1 cellular context compared by ENCODE assay signal in genomic region chr5:178232124-178232919, GRCh38.
A peak's percentile ranks its signal among the peaks of the same experiment; 100 is the strongest.
TF ChIP-seq lines count a peak whose summit lies in the region.

TSS of gene PHYKPL (minus strand) at chr5:178232802. CDS start at chr5:178232550, 252 bp downstream.

TF ChIP-seq in HepG2, 621 proteins besides CTCF, POLR2A, EP300 and RAD21 (continued from another document and continues in another):
- TF ChIP-seq CSRNP1 (CRISPR knock-in tag; IDR thresholded peaks at IDR 0.05) (peak; percentile 32; the same call in 1 of the 2 replicates), TGIF2 (CRISPR knock-in tag; IDR thresholded peaks at IDR 0.05) (peak; percentile 18), ZNF678 (CRISPR knock-in tag; IDR thresholded peaks at IDR 0.05) (no peak), ZNF780A (CRISPR knock-in tag; IDR thresholded peaks at IDR 0.05) (0 out of 2 replicates have a peak, but pooled peaks have one; percentile 60), ZNF563 (CRISPR knock-in tag; IDR thresholded peaks at IDR 0.05) (peak; percentile 81), ZNF282 (IDR thresholded peaks at IDR 0.05; ENCODE audit: partially characterized antibody) (no peak), ZBTB2 (CRISPR knock-in tag; IDR thresholded peaks at IDR 0.05; ENCODE audit: low read depth) (peak; percentile 48; the same call in 1 of the 2 replicates), THAP11 (CRISPR knock-in tag; IDR thresholded peaks at IDR 0.05) (peak; percentile 70), ISL2 (CRISPR knock-in tag; IDR thresholded peaks at IDR 0.05) (0 out of 2 replicates have a peak, but pooled peaks have one; percentile 42), KDM5A (IDR thresholded peaks at IDR 0.05; ENCODE audit: borderline replicate concordance, low read length) (no peak), ETV5 (CRISPR knock-in tag; IDR thresholded peaks at IDR 0.05; ENCODE audit: borderline replicate concordance) (peak; percentile 75), CBX2 (IDR thresholded peaks at IDR 0.05; ENCODE audit: low read depth, low read length) (no peak), CBX2 (CRISPR knock-in tag; IDR thresholded peaks at IDR 0.05; ENCODE audit: low read depth) (no peak), IRX3 (CRISPR knock-in tag; IDR thresholded peaks at IDR 0.05; ENCODE audit: borderline replicate concordance, low read depth) (peak; percentile 34; the same call in 1 of the 2 replicates), FOXK1 (CRISPR knock-in tag; IDR thresholded peaks at IDR 0.05; ENCODE audit: borderline replicate concordance, low read depth) (0 out of 2 replicates have a peak, but pooled peaks have one; percentile 11), TBX3 (IDR thresholded peaks at IDR 0.05; ENCODE audit: borderline replicate concordance) (no peak), ZNF772 (CRISPR knock-in tag; IDR thresholded peaks at IDR 0.05) (peak; percentile 14; the same call in 1 of the 2 replicates), NR2F6 (IDR thresholded peaks at IDR 0.05) (no peak), NR2F6 (CRISPR knock-in tag; IDR thresholded peaks at IDR 0.05) (peak; percentile 39; the same call in 1 of the 2 replicates), HOXA3 (CRISPR knock-in tag; IDR thresholded peaks at IDR 0.05) (peak; percentile 66), KDM2A (CRISPR knock-in tag; IDR thresholded peaks at IDR 0.05; ENCODE audit: borderline replicate concordance, low read depth) (0 out of 2 replicates have a peak, but pooled peaks have one; percentile 18), MIER2 (CRISPR knock-in tag; IDR thresholded peaks at IDR 0.05) (no peak), ZNF572 (CRISPR knock-in tag; IDR thresholded peaks at IDR 0.05) (no peak), PPARG (CRISPR knock-in tag; conservative IDR thresholded peaks at IDR 0.05) (0 out of 2 replicates have a peak, but pooled peaks have one; percentile 20), ZMYM3 (CRISPR knock-in tag; IDR thresholded peaks at IDR 0.05) (no peak), HNRNPL (IDR thresholded peaks at IDR 0.05; ENCODE audit: low read depth, low read length) (peak; percentile 72; the same call in 1 of the 2 replicates), NR3C1 (CRISPR knock-in tag; IDR thresholded peaks at IDR 0.05) (no peak), ZNF251 (CRISPR knock-in tag; IDR thresholded peaks at IDR 0.05) (no peak), MAFK (conservative IDR thresholded peaks at IDR 0.05 in 1 of 2, IDR thresholded peaks at IDR 0.05 in 1 of 2; ENCODE audit: low read length in 2 of 2) (no peak), SNAI1 (CRISPR knock-in tag; IDR thresholded peaks at IDR 0.05; ENCODE audit: borderline replicate concordance) (0 out of 2 replicates have a peak, but pooled peaks have one; percentile 67), ZNF770 (CRISPR knock-in tag; IDR thresholded peaks at IDR 0.05) (0 out of 2 replicates have a peak, but pooled peaks have one; percentile 59), POGZ (CRISPR knock-in tag; IDR thresholded peaks at IDR 0.05) (peak; percentile 38; the same call in 1 of the 2 replicates), ZNF589 (CRISPR knock-in tag; conservative IDR thresholded peaks at IDR 0.05) (peak; percentile 66; the same call in 1 of the 2 replicates), ZNF513 (CRISPR knock-in tag; conservative IDR thresholded peaks at IDR 0.05) (0 out of 2 replicates have a peak, but pooled peaks have one; percentile 23), ZMYM4 (CRISPR knock-in tag; IDR thresholded peaks at IDR 0.05) (peak; percentile 70; the same call in 1 of the 2 replicates), MEF2D (CRISPR knock-in tag; IDR thresholded peaks at IDR 0.05) (0 out of 2 replicates have a peak, but pooled peaks have one; percentile 4)
- TF ChIP-seq, protein P1, sequence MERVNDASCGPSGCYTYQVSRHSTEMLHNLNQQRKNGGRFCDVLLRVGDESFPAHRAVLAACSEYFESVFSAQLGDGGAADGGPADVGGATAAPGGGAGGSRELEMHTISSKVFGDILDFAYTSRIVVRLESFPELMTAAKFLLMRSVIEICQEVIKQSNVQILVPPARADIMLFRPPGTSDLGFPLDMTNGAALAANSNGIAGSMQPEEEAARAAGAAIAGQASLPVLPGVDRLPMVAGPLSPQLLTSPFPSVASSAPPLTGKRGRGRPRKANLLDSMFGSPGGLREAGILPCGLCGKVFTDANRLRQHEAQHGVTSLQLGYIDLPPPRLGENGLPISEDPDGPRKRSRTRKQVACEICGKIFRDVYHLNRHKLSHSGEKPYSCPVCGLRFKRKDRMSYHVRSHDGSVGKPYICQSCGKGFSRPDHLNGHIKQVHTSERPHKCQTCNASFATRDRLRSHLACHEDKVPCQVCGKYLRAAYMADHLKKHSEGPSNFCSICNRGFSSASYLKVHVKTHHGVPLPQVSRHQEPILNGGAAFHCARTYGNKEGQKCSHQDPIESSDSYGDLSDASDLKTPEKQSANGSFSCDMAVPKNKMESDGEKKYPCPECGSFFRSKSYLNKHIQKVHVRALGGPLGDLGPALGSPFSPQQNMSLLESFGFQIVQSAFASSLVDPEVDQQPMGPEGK (CRISPR knock-in tag; IDR thresholded peaks at IDR 0.05), result peak; percentile 33; the same call in 1 of the 2 replicates
- TF ChIP-seq, protein P2, sequence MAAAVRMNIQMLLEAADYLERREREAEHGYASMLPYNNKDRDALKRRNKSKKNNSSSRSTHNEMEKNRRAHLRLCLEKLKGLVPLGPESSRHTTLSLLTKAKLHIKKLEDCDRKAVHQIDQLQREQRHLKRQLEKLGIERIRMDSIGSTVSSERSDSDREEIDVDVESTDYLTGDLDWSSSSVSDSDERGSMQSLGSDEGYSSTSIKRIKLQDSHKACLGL (CRISPR knock-in tag; IDR thresholded peaks at IDR 0.05), result peak; percentile 72
- TF ChIP-seq, protein P3, sequence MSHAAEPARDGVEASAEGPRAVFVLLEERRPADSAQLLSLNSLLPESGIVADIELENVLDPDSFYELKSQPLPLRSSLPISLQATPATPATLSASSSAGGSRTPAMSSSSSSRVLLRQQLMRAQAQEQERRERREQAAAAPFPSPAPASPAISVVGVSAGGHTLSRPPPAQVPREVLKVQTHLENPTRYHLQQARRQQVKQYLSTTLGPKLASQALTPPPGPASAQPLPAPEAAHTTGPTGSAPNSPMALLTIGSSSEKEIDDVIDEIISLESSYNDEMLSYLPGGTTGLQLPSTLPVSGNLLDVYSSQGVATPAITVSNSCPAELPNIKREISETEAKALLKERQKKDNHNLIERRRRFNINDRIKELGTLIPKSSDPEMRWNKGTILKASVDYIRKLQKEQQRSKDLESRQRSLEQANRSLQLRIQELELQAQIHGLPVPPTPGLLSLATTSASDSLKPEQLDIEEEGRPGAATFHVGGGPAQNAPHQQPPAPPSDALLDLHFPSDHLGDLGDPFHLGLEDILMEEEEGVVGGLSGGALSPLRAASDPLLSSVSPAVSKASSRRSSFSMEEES (CRISPR knock-in tag; IDR thresholded peaks at IDR 0.05), result 0 out of 2 replicates have a peak, but pooled peaks have one; percentile 30
- TF ChIP-seq, protein P4, sequence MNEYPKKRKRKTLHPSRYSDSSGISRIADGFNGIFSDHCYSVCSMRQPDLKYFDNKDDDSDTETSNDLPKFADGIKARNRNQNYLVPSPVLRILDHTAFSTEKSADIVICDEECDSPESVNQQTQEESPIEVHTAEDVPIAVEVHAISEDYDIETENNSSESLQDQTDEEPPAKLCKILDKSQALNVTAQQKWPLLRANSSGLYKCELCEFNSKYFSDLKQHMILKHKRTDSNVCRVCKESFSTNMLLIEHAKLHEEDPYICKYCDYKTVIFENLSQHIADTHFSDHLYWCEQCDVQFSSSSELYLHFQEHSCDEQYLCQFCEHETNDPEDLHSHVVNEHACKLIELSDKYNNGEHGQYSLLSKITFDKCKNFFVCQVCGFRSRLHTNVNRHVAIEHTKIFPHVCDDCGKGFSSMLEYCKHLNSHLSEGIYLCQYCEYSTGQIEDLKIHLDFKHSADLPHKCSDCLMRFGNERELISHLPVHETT (CRISPR knock-in tag; conservative IDR thresholded peaks at IDR 0.05), result peak; percentile 64; the same call in 1 of the 2 replicates
- TF ChIP-seq, protein P5, sequence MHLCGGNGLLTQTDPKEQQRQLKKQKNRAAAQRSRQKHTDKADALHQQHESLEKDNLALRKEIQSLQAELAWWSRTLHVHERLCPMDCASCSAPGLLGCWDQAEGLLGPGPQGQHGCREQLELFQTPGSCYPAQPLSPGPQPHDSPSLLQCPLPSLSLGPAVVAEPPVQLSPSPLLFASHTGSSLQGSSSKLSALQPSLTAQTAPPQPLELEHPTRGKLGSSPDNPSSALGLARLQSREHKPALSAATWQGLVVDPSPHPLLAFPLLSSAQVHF (CRISPR knock-in tag; IDR thresholded peaks at IDR 0.05), result peak; percentile 75
- TF ChIP-seq, protein P6, sequence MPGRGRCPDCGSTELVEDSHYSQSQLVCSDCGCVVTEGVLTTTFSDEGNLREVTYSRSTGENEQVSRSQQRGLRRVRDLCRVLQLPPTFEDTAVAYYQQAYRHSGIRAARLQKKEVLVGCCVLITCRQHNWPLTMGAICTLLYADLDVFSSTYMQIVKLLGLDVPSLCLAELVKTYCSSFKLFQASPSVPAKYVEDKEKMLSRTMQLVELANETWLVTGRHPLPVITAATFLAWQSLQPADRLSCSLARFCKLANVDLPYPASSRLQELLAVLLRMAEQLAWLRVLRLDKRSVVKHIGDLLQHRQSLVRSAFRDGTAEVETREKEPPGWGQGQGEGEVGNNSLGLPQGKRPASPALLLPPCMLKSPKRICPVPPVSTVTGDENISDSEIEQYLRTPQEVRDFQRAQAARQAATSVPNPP (CRISPR knock-in tag; IDR thresholded peaks at IDR 0.05), result peak; percentile 76; the same call in 1 of the 2 replicates
- TF ChIP-seq, protein P7, sequence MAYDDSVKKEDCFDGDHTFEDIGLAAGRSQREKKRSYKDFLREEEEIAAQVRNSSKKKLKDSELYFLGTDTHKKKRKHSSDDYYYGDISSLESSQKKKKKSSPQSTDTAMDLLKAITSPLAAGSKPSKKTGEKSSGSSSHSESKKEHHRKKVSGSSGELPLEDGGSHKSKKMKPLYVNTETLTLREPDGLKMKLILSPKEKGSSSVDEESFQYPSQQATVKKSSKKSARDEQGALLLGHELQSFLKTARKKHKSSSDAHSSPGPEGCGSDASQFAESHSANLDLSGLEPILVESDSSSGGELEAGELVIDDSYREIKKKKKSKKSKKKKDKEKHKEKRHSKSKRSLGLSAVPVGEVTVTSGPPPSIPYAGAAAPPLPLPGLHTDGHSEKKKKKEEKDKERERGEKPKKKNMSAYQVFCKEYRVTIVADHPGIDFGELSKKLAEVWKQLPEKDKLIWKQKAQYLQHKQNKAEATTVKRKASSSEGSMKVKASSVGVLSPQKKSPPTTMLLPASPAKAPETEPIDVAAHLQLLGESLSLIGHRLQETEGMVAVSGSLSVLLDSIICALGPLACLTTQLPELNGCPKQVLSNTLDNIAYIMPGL (CRISPR knock-in tag; IDR thresholded peaks at IDR 0.05; ENCODE audit: borderline replicate concordance in 1 of 2, low read depth in 1 of 2), result peak; percentile 30 to 46; a peak in 2 of 4 replicates
- TF ChIP-seq, protein P8, sequence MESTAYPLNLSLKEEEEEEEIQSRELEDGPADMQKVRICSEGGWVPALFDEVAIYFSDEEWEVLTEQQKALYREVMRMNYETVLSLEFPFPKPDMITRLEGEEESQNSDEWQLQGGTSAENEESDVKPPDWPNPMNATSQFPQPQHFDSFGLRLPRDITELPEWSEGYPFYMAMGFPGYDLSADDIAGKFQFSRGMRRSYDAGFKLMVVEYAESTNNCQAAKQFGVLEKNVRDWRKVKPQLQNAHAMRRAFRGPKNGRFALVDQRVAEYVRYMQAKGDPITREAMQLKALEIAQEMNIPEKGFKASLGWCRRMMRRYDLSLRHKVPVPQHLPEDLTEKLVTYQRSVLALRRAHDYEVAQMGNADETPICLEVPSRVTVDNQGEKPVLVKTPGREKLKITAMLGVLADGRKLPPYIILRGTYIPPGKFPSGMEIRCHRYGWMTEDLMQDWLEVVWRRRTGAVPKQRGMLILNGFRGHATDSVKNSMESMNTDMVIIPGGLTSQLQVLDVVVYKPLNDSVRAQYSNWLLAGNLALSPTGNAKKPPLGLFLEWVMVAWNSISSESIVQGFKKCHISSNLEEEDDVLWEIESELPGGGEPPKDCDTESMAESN (CRISPR knock-in tag; conservative IDR thresholded peaks at IDR 0.05), result peak; percentile 67; the same call in 1 of the 2 replicates
